ENCODE assay signal across 8 cellular contexts in genomic region chr7:148884299-148885022, GRCh38. TPM values are rescaled to one million over a fixed set of nuclear protein-coding genes. Genes with fewer than 3 reads are reported as not detected.
DNase-seq lines count a peak whose midpoint lies in the region; ATAC-seq, FAIRE-seq and TF ChIP-seq lines count a peak whose summit lies in the region.

No MANE protein-coding gene starts in this region.

- peaks cover 35% of the 10 kb centered on the region for H3K4me1 Mint-ChIP-seq in activated CD8-positive, alpha-beta memory T cell treated with anti-CD3 and anti-CD28 coated beads, Interleukin-2, amount 10 ng/mL, durations not matched to agents 7 days and 5 days

- peaks cover 3% of the 10 kb centered on the region; the same call in 1 of the 2 replicates for H3K79me1 ChIP-seq in H1 (ENCODE audit: low read depth, low read length)

- no peak overlapping the region for H2AFZ ChIP-seq in H1 (ENCODE audit: low read length)

- no peak overlapping the region for H3K4ac ChIP-seq in H1 (replicated peaks; ENCODE audit: insufficient read length, low read depth, low read length)

- peak; percentile 94 for ATAC-seq in activated CD8-positive, alpha-beta memory T cell treated with anti-CD3 and anti-CD28 coated beads, Interleukin-2, amount 10 ng/mL, durations not matched to agents 7 days and 5 days

- no peak overlapping the region for H2BK15ac ChIP-seq in H1 (ENCODE audit: low read length)

- peak overlapping the region; percentile 77 for H3K56ac ChIP-seq in H1 (replicated peaks; ENCODE audit: insufficient read length, low read depth, low read length)

- peak overlapping the region; percentile 97 for H4K5ac ChIP-seq in H1 (ENCODE audit: insufficient read length, low read depth, low read length)

- H2BK5ac ChIP-seq in H1 (ENCODE audit: low read depth, low read length), result no peak overlapping the region

- no peak for TF ChIP-seq EP300 in H1 (IDR thresholded peaks at IDR 0.05; ENCODE audit: borderline replicate concordance in 1 of 2, low read depth in 2 of 2, low read length in 2 of 2)

- peak overlapping the region; percentile 87 for H3K27ac ChIP-seq in H1 (ENCODE audit: low read depth, low read length)
- H3K27ac ChIP-seq in mesodermal cell (ENCODE audit: low read depth, low read length, severe bottlenecking), result peak overlapping the region; percentile 95

- peak; percentile 92 for DNase-seq in COR-L47 (lab: John Stamatoyannopoulos, UW)
- peak; percentile 100 for DNase-seq in GM20000 (ENCODE audit: low spot score)
- peak; percentile 40 for DNase-seq in HS-27A (ENCODE audit: low read depth)
- DNase-seq in NK-92 treated with Interleukin-12 subunit alpha and Interleukin-12 subunit beta, amount 100 ng/mL, for 24 hours (lab: John Stamatoyannopoulos, UW), result peak; percentile 92
- peak; percentile 95 for DNase-seq in activated CD8-positive, alpha-beta memory T cell treated with anti-CD3 and anti-CD28 coated beads, Interleukin-2, amount 10 ng/mL, durations not matched to agents 7 days and 5 days
- DNase-seq in H1 (ENCODE audit: low read depth in 1 of 2, low spot score in 2 of 2), result peak; percentile 56 to 88
- DNase-seq in stimulated activated CD8-positive, alpha-beta memory T cell treated with anti-CD3 and anti-CD28 coated beads, Interleukin-15, amount 100 ng/mL, for 1 hour (ENCODE audit: low read depth), result peak; percentile 78

- peak overlapping the region; percentile 66 to 88 for H3K4me2 ChIP-seq in H1 (ENCODE audit: insufficient read depth in 1 of 2, low read depth in 2 of 2, low read length in 2 of 2)

- peaks cover 4 to 39% of the 10 kb centered on the region in 2 experiments for H3K79me2 ChIP-seq in H1 (ENCODE audit: control insufficient read depth in 1 of 2, insufficient read depth in 2 of 2, low read length in 2 of 2)

- no peak for TF ChIP-seq RAD21 in H1 (IDR thresholded peaks at IDR 0.05 in 1 of 2, conservative IDR thresholded peaks at IDR 0.05 in 1 of 2; ENCODE audit: low read depth in 2 of 2, low read length in 2 of 2)

- H3K9me3 Mint-ChIP-seq in activated CD8-positive, alpha-beta memory T cell treated with anti-CD3 and anti-CD28 coated beads, Interleukin-2, amount 10 ng/mL, durations not matched to agents 7 days and 5 days (ENCODE audit: low read depth), result no peaks in the 10 kb centered on the region

- H4K91ac ChIP-seq in H1 (replicated peaks; ENCODE audit: insufficient read length, low read length), result peak overlapping the region; percentile 74

- no peak overlapping the region for H3K23ac ChIP-seq in H1 (ENCODE audit: insufficient read length)

- no peak overlapping the region for H2BK120ac ChIP-seq in H1 (replicated peaks; ENCODE audit: low read depth, low read length)

- no peak for FAIRE-seq in H1 (lab: Jason Lieb, UNC)

- no peaks in the 10 kb centered on the region for H3K27me3 ChIP-seq in H1 (replicated peaks in 1 of 4; ENCODE audit: control insufficient read depth in 3 of 4, extremely low read depth in 1 of 4, insufficient read depth in 3 of 4, low read length in 3 of 4)

- H3K4me3 Mint-ChIP-seq in activated CD8-positive, alpha-beta memory T cell treated with anti-CD3 and anti-CD28 coated beads, Interleukin-2, amount 10 ng/mL, durations not matched to agents 7 days and 5 days, result peak overlapping the region; percentile 96

- TF ChIP-seq POLR2A in H1 (IDR thresholded peaks at IDR 0.05; ENCODE audit: control extremely low read depth in 1 of 2, low read depth in 2 of 2, low read length in 2 of 2), result peak in 1 of 2 experiments; percentile 47; a peak in 1 of 3 replicates

- POLR2A ChIA-PET in H1 (lab: Charles Lee; ENCODE audit: partially characterized antibody), result interaction anchor here (0.8 to 2.0 kb wide), 9 partner anchors 9 to 186 kb away, joined by 3 to 11 read pairs (median 4); partner anchors contain the start of gene CUL1

- H2BK12ac ChIP-seq in H1 (ENCODE audit: low read depth, low read length), result no peak overlapping the region

- peak overlapping the region; percentile 83 for H3K18ac ChIP-seq in H1 (ENCODE audit: extremely low read depth, low read length)

- TF ChIP-seq CTCF in GM20000 (IDR thresholded peaks at IDR 0.05; ENCODE audit: extremely low read depth, missing control alignments) (no peak), H1 (IDR thresholded peaks at IDR 0.05; ENCODE audit: control extremely low read depth in 1 of 3, insufficient read depth in 1 of 3, low read depth in 1 of 3, low read length in 3 of 3) (no peak)

- no peak overlapping the region for H2AK5ac ChIP-seq in H1 (ENCODE audit: low read depth, low read length)

- H3K36me3 Mint-ChIP-seq in activated CD8-positive, alpha-beta memory T cell treated with anti-CD3 and anti-CD28 coated beads, Interleukin-2, amount 10 ng/mL, durations not matched to agents 7 days and 5 days, result peaks cover 25% of the 10 kb centered on the region

- H3K23me2 ChIP-seq in H1 (ENCODE audit: low read depth, low read length), result peaks cover 6% of the 10 kb centered on the region

- H3K27me3 Mint-ChIP-seq in activated CD8-positive, alpha-beta memory T cell treated with anti-CD3 and anti-CD28 coated beads, Interleukin-2, amount 10 ng/mL, durations not matched to agents 7 days and 5 days, result no peaks in the 10 kb centered on the region

- H4K20me1 ChIP-seq in H1 (replicated peaks in 1 of 2; ENCODE audit: control insufficient read depth in 1 of 2, insufficient read depth in 2 of 2, low read length in 2 of 2), result peaks cover 5 to 7% of the 10 kb centered on the region in 2 experiments

- no peak overlapping the region for H3K14ac ChIP-seq in H1 (ENCODE audit: insufficient read length)

- peak overlapping the region; percentile 99 for H3K27ac Mint-ChIP-seq in activated CD8-positive, alpha-beta memory T cell treated with anti-CD3 and anti-CD28 coated beads, Interleukin-2, amount 10 ng/mL, durations not matched to agents 7 days and 5 days

- H3K4me3 ChIP-seq in H1 (ENCODE audit: extremely low read depth in 1 of 4, insufficient read depth in 2 of 4, low read depth in 3 of 4, low read length in 4 of 4) (peak overlapping the region; percentile 62 to 79 (median 71)), mesodermal cell (ENCODE audit: extremely low read depth, insufficient read depth, low read length, poor library complexity, severe bottlenecking) (peak overlapping the region; percentile 83)

- CTCF ChIA-PET in activated CD8-positive, alpha-beta memory T cell treated with anti-CD3 and anti-CD28 coated beads, Interleukin-2, amount 10 ng/mL, durations not matched to agents 7 days and 5 days (lab: Charles Lee), result interaction anchor here (0.6 to 4.2 kb wide), 8 partner anchors 26 to 309 kb away, joined by 3 to 19 read pairs (median 6); no protein-coding TSS in a partner anchor
- CTCF ChIA-PET in H1 (lab: Charles Lee; ENCODE audit: partially characterized antibody), result interaction anchor here (0.5 to 1.5 kb wide), 3 partner anchors 28 to 344 kb away, joined by 3 to 5 read pairs (median 4); no protein-coding TSS in a partner anchor

- H3K36me3 ChIP-seq in H1 (ENCODE audit: control insufficient read depth in 2 of 4, insufficient read depth in 4 of 4, low read length in 3 of 4) (no peaks in the 10 kb centered on the region), mesodermal cell (ENCODE audit: control insufficient read depth, insufficient read depth, low read length) (no peaks in the 10 kb centered on the region)

- no peak overlapping the region for H2BK20ac ChIP-seq in H1 (ENCODE audit: low read length)

- peaks cover 0 to 2% (median 0%) of the 10 kb centered on the region in 4 experiments; a peak in 3 of 7 replicates for H3K4me1 ChIP-seq in H1 (replicated peaks in 1 of 4; ENCODE audit: control insufficient read depth in 3 of 4, insufficient read depth in 4 of 4, low read length in 3 of 4)
- H3K4me1 ChIP-seq in mesodermal cell (ENCODE audit: control insufficient read depth, insufficient read depth, low read length, poor library complexity, severe bottlenecking), result no peaks in the 10 kb centered on the region

- H4K8ac ChIP-seq in H1 (ENCODE audit: extremely low read depth, insufficient read depth, low read length), result peak overlapping the region; percentile 98; the same call in 1 of the 2 replicates

- H3K9me3 ChIP-seq in H1 (ENCODE audit: insufficient read depth in 2 of 2, low read depth in 1 of 2, low read length in 1 of 2) (no peaks in the 10 kb centered on the region), mesodermal cell (ENCODE audit: control insufficient read depth, low read length) (no peaks in the 10 kb centered on the region)

- 2% methylated on average over 33 of the region's 101 CpGs; no CpG with 5 or more reads in 1 of the 2 experiments for WGBS in H1 (ENCODE audit: extremely low coverage in 1 of 2, insufficient coverage in 1 of 2, insufficient read length in 1 of 2, insufficient replicate concordance in 2 of 2, low coverage in 1 of 2, low lambda C conversion rate in 2 of 2, missing lambda C conversion rate in 1 of 2), 2 experiments
- 0 to 1% methylated on average over 84 to 87 of the region's 101 CpGs for WGBS in mesodermal cell (ENCODE audit: insufficient coverage in 2 of 2), 2 experiments

- H3K9ac ChIP-seq in H1 (replicated peaks in 1 of 4; ENCODE audit: extremely low read depth in 1 of 4, low read depth in 3 of 4, low read length in 3 of 4), result peak overlapping the region; percentile 78 to 98 (median 82)

TF ChIP-seq in H1, 55 proteins besides CTCF, POLR2A, EP300 and RAD21 (continues in another document):
- peak; percentile 71; the same call in 1 of the 2 replicates for TF ChIP-seq RBBP5 (IDR thresholded peaks at IDR 0.05; ENCODE audit: borderline replicate concordance, low read depth, low read length)

RNA-seq across cellular contexts. Expression of gene EZH2, which starts 0.4 kb away (rescaled TPM):
- 100 to 1,000 TPM; 106 to 109 TPM for total RNA-seq in activated CD8-positive, alpha-beta memory T cell treated with anti-CD3 and anti-CD28 coated beads, Interleukin-2, amount 10 ng/mL, durations not matched to agents 7 days and 5 days
- 46.6 and 49.0 TPM in 2 replicates for total RNA-seq in H1 (2021; fragmentation: NEBNext Ultra II Directional; extraction: Animal tissue kit (Norgen Biotek cat#: 25700))
- polyA plus RNA-seq in H1 (2011; rRNA removed), result 15.5 and 28.9 TPM in 2 replicates
- 33.2 TPM for polyA plus RNA-seq in H1 (2011; cell fraction: cytosol; rRNA removed)
- 39.7 TPM for polyA plus RNA-seq in H1 (2011; cell fraction: nucleus; rRNA removed)
- polyA plus RNA-seq in H1 (2012, experiment 1 of 2), result 37.0 to 56.8 TPM (median 42.7 TPM) in 4 replicates
- polyA plus RNA-seq in H1 (2012, experiment 2 of 2), result 6.6 TPM
- 41.2 TPM for polyA plus RNA-seq in H1 (2013, experiment 1 of 2)
- polyA plus RNA-seq in H1 (2013, experiment 2 of 2), result 36.4 TPM
- 18.2 and 30.1 TPM in 2 replicates for polyA minus RNA-seq in H1 (2011; rRNA and poly(A)+ RNA removed)
- 22.4 TPM for polyA minus RNA-seq in H1 (2011; cell fraction: cytosol; rRNA and poly(A)+ RNA removed)
- 34.6 TPM for polyA minus RNA-seq in H1 (2011; cell fraction: nucleus; rRNA and poly(A)+ RNA removed)
- 36.9 TPM for polyA plus RNA-seq in mesodermal cell (2013, experiment 1 of 2)
- 40.4 TPM for polyA plus RNA-seq in mesodermal cell (2013, experiment 2 of 2)

Comparison
In these comparisons a context has a peak if more than half of its experiments do, and no peak if none do; other contexts are left out.
1. Peak in every context shown above with its lines: DNase-seq, ATAC-seq, H3K4me3 ChIP-seq and H3K27ac ChIP-seq.
2. DNase-seq: peak in every context shown above with its lines; median percentile 100 in GM20000; 95 in activated CD8-positive, alpha-beta memory T cell treated with anti-CD3 and anti-CD28 coated beads, Interleukin-2, amount 10 ng/mL, durations not matched to agents 7 days and 5 days; 92 in COR-L47; 92 in NK-92 treated with Interleukin-12 subunit alpha and Interleukin-12 subunit beta, amount 100 ng/mL, for 24 hours; 78 in stimulated activated CD8-positive, alpha-beta memory T cell treated with anti-CD3 and anti-CD28 coated beads, Interleukin-15, amount 100 ng/mL, for 1 hour; 72 in H1; 40 in HS-27A.